27 cellular contexts compared by ENCODE assay signal in genomic region chr18:55442561-55442960, GRCh38.
"Had no signal": no experiment of that assay in that cellular context is flagged by ENCODE, and none has a peak within 500 bp of the region (broad histone marks: within the 10 kb centered on the region; RNA-seq: fewer than 3 reads in every experiment).

No MANE protein-coding gene starts in this region.

- H3K9me3 Mint-ChIP-seq: natural killer cell had no signal

- ATAC-seq: gastrocnemius medialis; left cardiac atrium; lower lobe of right lung; natural killer cell; right cardiac atrium; stimulated activated effector memory CD8-positive, alpha-beta T cell treated with anti-CD3 and anti-CD28 coated beads, Interleukin-12 subunit alpha, Interleukin-12 subunit beta, amount 100 ng/mL, for 72 hours; stimulated activated naive CD8-positive, alpha-beta T cell treated with anti-CD3 and anti-CD28 coated beads, Interleukin-15, Interleukin-2, amounts not matched to agents 100 U/mL and 50 U/mL, for 24 hours; upper lobe of right lung had no signal

- H3K4me3 Mint-ChIP-seq: memory B cell; mesothelial cell of epicardium; natural killer cell; neural crest cell; stimulated activated effector memory CD8-positive, alpha-beta T cell treated with anti-CD3 and anti-CD28 coated beads, Interleukin-12 subunit alpha, Interleukin-12 subunit beta, amount 100 ng/mL, for 72 hours had no signal

- H3K27ac ChIP-seq: epithelial cell of prostate, esophagus muscularis mucosa, gastrocnemius medialis, left ventricle myocardium inferior, lower lobe of right lung, ovary, testis, tibial nerve, upper lobe of right lung, vagina had no signal

- DNase-seq: cortex of kidney; effector memory CD4-positive, alpha-beta T cell; gastrocnemius medialis; glutamatergic neuron; islet precursor cell; left cardiac atrium; left ventricle myocardium inferior; lower lobe of right lung; natural killer cell; nucleus accumbens; ovary; right cardiac atrium; small intestine; stimulated activated CD4-positive, alpha-beta T cell treated with anti-CD3 and anti-CD28 coated beads, Interleukin-12 subunit alpha, Interleukin-12 subunit beta, amount 100 ng/mL, for 4 hours; stimulated activated CD4-positive, alpha-beta T cell treated with anti-CD3 and anti-CD28 coated beads, Interleukin-4, amount 100 ng/mL, for 1 hour; stimulated activated CD8-positive, alpha-beta memory T cell treated with anti-CD3 and anti-CD28 coated beads, Interleukin-4, amount 100 ng/mL, for 48 hours; stimulated activated naive CD8-positive, alpha-beta T cell treated with anti-CD3 and anti-CD28 coated beads, Interleukin-15, Interleukin-2, amounts not matched to agents 100 U/mL and 50 U/mL, for 24 hours; testis; upper lobe of right lung had no signal

- H3K36me3 ChIP-seq: esophagus muscularis mucosa, gastrocnemius medialis, lower lobe of right lung, ovary, tibial nerve, upper lobe of right lung, vagina had no signal

- H3K4me1 ChIP-seq: testis, tibial nerve, upper lobe of right lung, vagina had no signal

- H3K27me3 ChIP-seq: esophagus muscularis mucosa, gastrocnemius medialis, ovary, testis, tibial nerve, upper lobe of right lung, vagina had no signal

- H3K4me3 ChIP-seq: esophagus muscularis mucosa, gastrocnemius medialis, left ventricle myocardium inferior, lower lobe of right lung, ovary, testis, tibial nerve, upper lobe of right lung, vagina had no signal

- H3K9me3 ChIP-seq: esophagus muscularis mucosa, gastrocnemius medialis, ovary, testis, upper lobe of right lung, vagina had no signal

- H3K27ac Mint-ChIP-seq: memory B cell; mesothelial cell of epicardium; natural killer cell; stimulated activated effector memory CD8-positive, alpha-beta T cell treated with anti-CD3 and anti-CD28 coated beads, Interleukin-12 subunit alpha, Interleukin-12 subunit beta, amount 100 ng/mL, for 72 hours had no signal

- H3K4me1 Mint-ChIP-seq: natural killer cell; stimulated activated effector memory CD8-positive, alpha-beta T cell treated with anti-CD3 and anti-CD28 coated beads, Interleukin-12 subunit alpha, Interleukin-12 subunit beta, amount 100 ng/mL, for 72 hours had no signal

- H3K36me3 Mint-ChIP-seq: natural killer cell; stimulated activated effector memory CD8-positive, alpha-beta T cell treated with anti-CD3 and anti-CD28 coated beads, Interleukin-12 subunit alpha, Interleukin-12 subunit beta, amount 100 ng/mL, for 72 hours had no signal
